Comparison of ENCODE assay signal across 9 cellular contexts in the genomic region with DNA sequence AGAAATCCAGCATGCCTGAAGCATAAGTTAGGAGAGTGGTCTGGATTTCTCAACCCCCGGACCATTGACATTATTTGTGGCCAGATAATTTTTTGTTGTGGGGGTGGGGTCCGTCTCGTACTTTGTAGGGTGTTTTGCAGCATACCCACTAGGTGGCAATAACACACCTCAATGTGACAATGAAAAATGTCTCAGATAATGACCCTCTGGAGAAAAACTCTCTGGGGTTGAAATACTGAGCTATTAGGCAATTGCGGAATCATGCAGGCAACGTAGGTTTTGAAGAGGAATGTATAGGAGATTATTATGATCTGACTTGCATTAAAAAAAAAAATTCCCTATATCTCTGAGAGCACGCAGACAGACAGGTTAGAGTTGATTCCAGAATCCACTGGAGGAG. TPM values are rescaled to one million over a fixed set of nuclear protein-coding genes. Genes with fewer than 3 reads are reported as not detected.
DNase-seq lines count a peak whose midpoint lies in the region; ATAC-seq and TF ChIP-seq lines count a peak whose summit lies in the region.
"Had no signal": no experiment of that assay in that cellular context is flagged by ENCODE, and none has a peak within 500 bp of the region (broad histone marks: within the 10 kb centered on the region; RNA-seq: fewer than 3 reads in every experiment).

No MANE protein-coding gene starts in this region.

- no peak for TF ChIP-seq POLR2A in lower leg skin (IDR thresholded peaks at IDR 0.05)

- TF ChIP-seq CTCF in lower leg skin (IDR thresholded peaks at IDR 0.05): no peak

- ATAC-seq in GM18502 (IDR thresholded peaks at IDR 0.05; ENCODE audit: poor library complexity, unreplicated experiment) (peak; percentile 77), HG02798 (IDR thresholded peaks at IDR 0.05; ENCODE audit: poor library complexity, unreplicated experiment) (peak; percentile 62), HG02571 (IDR thresholded peaks at IDR 0.05; ENCODE audit: unreplicated experiment) (no peak)

- intact Hi-C loops in lower leg skin (cut with DNase I; ENCODE audit: low total_unique reads): no loop called here

- 47 to 57% methylated on average over 6 of the region's 6 CpGs for WGBS in lower leg skin, 2 donors

- no peak overlapping the region for H3K4me3 ChIP-seq in lower leg skin (ENCODE audit: low read depth, poor library complexity, severe bottlenecking)
- H3K4me3 ChIP-seq: MG63, upper lobe of left lung had no signal

- DNase-seq in RPMI8226: peak; percentile 56
- DNase-seq in lung microvascular endothelial cell (ENCODE audit: low read depth in 2 of 2): peak; percentile 7 to 42
- DNase-seq in NCI-H1694 treated with DMSO at 0.1 percent for 48 hours (lab: John Stamatoyannopoulos, UW): no peak
- no peak for DNase-seq in lower leg skin (ENCODE audit: low spot score in 2 of 2)
- DNase-seq: MG63, upper lobe of left lung had no signal

RNA-seq across cellular contexts. Expression of gene RRP15, which starts 25.3 kb away (rescaled TPM):
- total RNA-seq in lung microvascular endothelial cell (2.2 and 4.0 TPM in 2 replicates), lower leg skin (1 to 10 TPM; 1.8 to 7.2 (median 2.6) TPM)

Comparison
In these comparisons a context has a peak if more than half of its experiments do, and no peak if none do; other contexts are left out.
1. DNase-seq: peak in RPMI8226 (single experiment) and lung microvascular endothelial cell (2 of 2); none in NCI-H1694 treated with DMSO at 0.1 percent for 48 hours (single experiment) and lower leg skin (0 of 2).